In genomic region chr5:140347382-140347781, GRCh38 we compare ENCODE assay signal across 10 cellular contexts. TPM values are rescaled to one million over a fixed set of nuclear protein-coding genes. Genes with fewer than 3 reads are reported as not detected.
A peak's percentile ranks its signal among the peaks of the same experiment; 100 is the strongest.
DNase-seq lines count a peak whose midpoint lies in the region; ATAC-seq and TF ChIP-seq lines count a peak whose summit lies in the region.
"Had no signal": no experiment of that assay in that cellular context is flagged by ENCODE, and none has a peak within 500 bp of the region (broad histone marks: within the 10 kb centered on the region; RNA-seq: fewer than 3 reads in every experiment).

No MANE protein-coding gene starts in this region.

- peak overlapping the region; percentile 70; the same call in 1 of the 2 replicates for H3K4me3 ChIP-seq in GM08714 (ENCODE audit: low read length)
- no peak overlapping the region for H3K4me3 ChIP-seq in gastroesophageal sphincter
- H3K4me3 ChIP-seq in psoas muscle: peak overlapping the region; percentile 73

- intact Hi-C loops in psoas muscle (cut with DNase I): loop anchor here (5.0 kb wide), 3 partner anchors 105 to 175 kb away; partner anchors contain the start of gene CYSTM1 (in 1 of the 2)

- DNase-seq in WTC11 (ENCODE audit: low spot score): no peak
- no peak for DNase-seq in psoas muscle
- DNase-seq in Kasumi-1 (lab: John Stamatoyannopoulos, UW): no peak
- DNase-seq in NCI-H82 treated with DMSO at 0.1 percent for 48 hours (lab: John Stamatoyannopoulos, UW; ENCODE audit: unreplicated experiment): no peak
- no peak for DNase-seq in NCI-H446 treated with DMSO at 0.1 percent for 48 hours (lab: John Stamatoyannopoulos, UW)
- DNase-seq: activated CD4-positive, alpha-beta T cell treated with anti-CD3 and anti-CD28 coated beads for 1 hour had no signal

- H3K27ac ChIP-seq in gastroesophageal sphincter: peak overlapping the region; percentile 35 to 88 (median 84)
- peak overlapping the region; percentile 94 for H3K27ac ChIP-seq in psoas muscle
- H3K27ac ChIP-seq: HL-60 had no signal

- TF ChIP-seq CTCF in WTC11 (IDR thresholded peaks at IDR 0.05) (no peak), gastroesophageal sphincter (IDR thresholded peaks at IDR 0.05) (no peak), psoas muscle (IDR thresholded peaks at IDR 0.05) (no peak)

- 15% methylated on average over 2 of the region's 2 CpGs; no CpG with 5 or more reads in 1 of the 2 donors for WGBS in gastroesophageal sphincter (ENCODE audit: low coverage in 1 of 2), 2 donors
- 5 to 9% (median 6%) methylated on average over 2 of the region's 2 CpGs for WGBS in psoas muscle, 3 donors

- peaks cover 24% of the 10 kb centered on the region for H3K4me1 Mint-ChIP-seq in WTC11

- H3K9me3 Mint-ChIP-seq in WTC11: no peaks in the 10 kb centered on the region

- H3K27me3 ChIP-seq in gastroesophageal sphincter (no peaks in the 10 kb centered on the region), psoas muscle (ENCODE audit: insufficient read depth in 3 of 3, low read length in 2 of 3) (no peaks in the 10 kb centered on the region)

- no peak for TF ChIP-seq POLR2A in gastroesophageal sphincter (IDR thresholded peaks at IDR 0.05)

- no peak for TF ChIP-seq EP300 in gastroesophageal sphincter (IDR thresholded peaks at IDR 0.05)

- H3K9me3 ChIP-seq in gastroesophageal sphincter: no peaks in the 10 kb centered on the region
- H3K9me3 ChIP-seq in psoas muscle: no peaks in the 10 kb centered on the region

- CTCF ChIA-PET in WTC11 (lab: Charles Lee): interaction anchor here (0.6 to 15.0 kb wide), 37 partner anchors 8 to 353 kb away, joined by 3 to 621 read pairs (median 7); partner anchors contain the start of genes EIF4EBP3, IK, NDUFA2 and PFDN1

- ATAC-seq in WTC11 (no peak), gastroesophageal sphincter (no peak), psoas muscle (peak in 3 of 4 donors; percentile 13 to 27 (median 27)), HG03520 (IDR thresholded peaks at IDR 0.05; ENCODE audit: unreplicated experiment) (no peak)

- no peaks in the 10 kb centered on the region for H3K36me3 Mint-ChIP-seq in WTC11

- peak overlapping the region; percentile 68 for H3K4me3 Mint-ChIP-seq in WTC11

- POLR2A ChIA-PET in WTC11 (lab: Charles Lee): interaction anchor here (1.1 to 2.3 kb wide), 8 partner anchors 11 to 200 kb away, joined by 3 to 28 read pairs (median 8); partner anchors contain the start of genes EIF4EBP3 and PFDN1

- H3K4me1 ChIP-seq in gastroesophageal sphincter (peaks cover 0 to 50% (median 9%) of the 10 kb centered on the region in 3 donors), psoas muscle (peaks cover 58% of the 10 kb centered on the region)

- peaks cover 0 to 4% of the 10 kb centered on the region in 2 donors for H3K36me3 ChIP-seq in gastroesophageal sphincter
- H3K36me3 ChIP-seq in psoas muscle (ENCODE audit: insufficient read depth in 1 of 2, low read depth in 1 of 2): peaks cover 0 to 12% of the 10 kb centered on the region in 2 donors

- H3K27me3 Mint-ChIP-seq in WTC11 (ENCODE audit: low read depth): peaks cover 11% of the 10 kb centered on the region

- H3K27ac Mint-ChIP-seq in WTC11: no peak overlapping the region

TF ChIP-seq in WTC11, 78 proteins besides CTCF, POLR2A, EP300 and RAD21 (continues in another document):
- TF ChIP-seq CREB1 (CRISPR knock-in tag; IDR thresholded peaks at IDR 0.05): no peak
- no peak for TF ChIP-seq ZNF416 (CRISPR knock-in tag; IDR thresholded peaks at IDR 0.05)
- TF ChIP-seq GABPB1 (CRISPR knock-in tag; IDR thresholded peaks at IDR 0.05): no peak
- no peak for TF ChIP-seq HMGA2 (CRISPR knock-in tag; IDR thresholded peaks at IDR 0.05)
- TF ChIP-seq ZNF396 (CRISPR knock-in tag; IDR thresholded peaks at IDR 0.05; ENCODE audit: borderline replicate concordance): no peak
- TF ChIP-seq, protein P1, sequence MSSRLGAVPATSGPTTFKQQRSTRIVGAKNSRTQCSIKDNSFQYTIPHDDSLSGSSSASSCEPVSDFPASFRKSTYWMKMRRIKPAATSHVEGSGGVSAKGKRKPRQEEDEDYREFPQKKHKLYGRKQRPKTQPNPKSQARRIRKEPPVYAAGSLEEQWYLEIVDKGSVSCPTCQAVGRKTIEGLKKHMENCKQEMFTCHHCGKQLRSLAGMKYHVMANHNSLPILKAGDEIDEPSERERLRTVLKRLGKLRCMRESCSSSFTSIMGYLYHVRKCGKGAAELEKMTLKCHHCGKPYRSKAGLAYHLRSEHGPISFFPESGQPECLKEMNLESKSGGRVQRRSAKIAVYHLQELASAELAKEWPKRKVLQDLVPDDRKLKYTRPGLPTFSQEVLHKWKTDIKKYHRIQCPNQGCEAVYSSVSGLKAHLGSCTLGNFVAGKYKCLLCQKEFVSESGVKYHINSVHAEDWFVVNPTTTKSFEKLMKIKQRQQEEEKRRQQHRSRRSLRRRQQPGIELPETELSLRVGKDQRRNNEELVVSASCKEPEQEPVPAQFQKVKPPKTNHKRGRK (CRISPR knock-in tag; IDR thresholded peaks at IDR 0.05; ENCODE audit: borderline replicate concordance): no peak
- TF ChIP-seq EMX1 (CRISPR knock-in tag; IDR thresholded peaks at IDR 0.05): no peak
- TF ChIP-seq ZNF532 (CRISPR knock-in tag; IDR thresholded peaks at IDR 0.05; ENCODE audit: borderline replicate concordance): no peak
- TF ChIP-seq ZNF232 (CRISPR knock-in tag; IDR thresholded peaks at IDR 0.05): no peak
- TF ChIP-seq, protein P2, sequence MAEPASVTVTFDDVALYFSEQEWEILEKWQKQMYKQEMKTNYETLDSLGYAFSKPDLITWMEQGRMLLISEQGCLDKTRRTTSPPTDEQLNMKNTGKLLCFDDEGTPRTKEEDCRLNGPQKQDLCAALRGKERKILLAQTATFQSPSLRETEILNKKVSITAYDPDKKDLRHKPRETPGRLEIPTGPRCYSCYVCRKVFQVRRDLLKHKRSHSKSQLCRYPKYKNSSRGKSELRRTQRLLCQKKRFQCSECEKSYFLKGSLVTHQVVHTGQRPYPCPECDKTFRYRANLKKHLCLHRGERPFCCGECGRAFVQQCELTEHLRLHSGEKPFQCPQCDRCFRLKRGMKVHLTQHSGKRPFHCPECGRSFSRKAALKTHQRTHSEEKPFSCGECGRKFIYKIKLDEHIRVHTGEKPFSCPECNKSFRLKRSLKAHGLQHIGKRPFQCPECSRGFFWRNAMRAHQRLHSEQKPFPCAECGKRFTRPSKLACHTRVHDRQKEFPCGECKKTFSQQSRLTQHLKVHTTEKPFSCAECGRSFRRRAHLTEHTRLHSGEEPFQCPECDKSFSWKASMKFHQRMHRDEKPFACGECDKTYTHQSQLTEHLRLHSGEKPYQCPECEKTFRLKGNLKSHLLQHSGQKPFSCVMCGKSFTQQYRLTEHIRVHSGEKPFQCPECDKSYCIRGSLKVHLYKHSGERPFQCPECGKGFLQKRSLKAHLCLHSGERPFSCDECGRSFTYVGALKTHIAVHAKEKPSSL (CRISPR knock-in tag; conservative IDR thresholded peaks at IDR 0.05): no peak

RNA-seq across cellular contexts. Expression of gene HBEGF, which starts 1.0 kb away (rescaled TPM):
- 2.2 to 4.0 TPM (median 2.5 TPM) in 3 replicates for total RNA-seq in WTC11 (2021)
- total RNA-seq in gastroesophageal sphincter: 10 to 100 TPM in 1 of 4 donors, 1 to 10 TPM in 3; 4.7 to 17.4 (median 6.6) TPM
- total RNA-seq in psoas muscle: 10 to 100 TPM; 28.9 to 36.7 (median 34.2) TPM
- 10 to 100 TPM; 14.5 to 60.8 (median 27.6) TPM for polyA plus RNA-seq in psoas muscle

RNA-seq across cellular contexts. Expression of gene SLC4A9, which starts 12.6 kb away (rescaled TPM):
- total RNA-seq in WTC11 (2021) (0.37 to 0.76 TPM (median 0.50 TPM) in 3 replicates), gastroesophageal sphincter (not detected), psoas muscle (not detected)
- under 1 TPM in 1 of 3 donors, not detected in 2; 0.09 TPM for polyA plus RNA-seq in psoas muscle

RNA-seq across cellular contexts. Expression of gene PFDN1, which starts 44.5 kb away (rescaled TPM):
- total RNA-seq in WTC11 (2021) (44.1 to 46.4 TPM (median 46.2 TPM) in 3 replicates), gastroesophageal sphincter (10 to 100 TPM; 66.1 to 99.7 (median 92.8) TPM), psoas muscle (10 to 100 TPM; 35.9 to 55.0 (median 42.3) TPM)
- polyA plus RNA-seq in psoas muscle: 100 to 1,000 TPM in 1 of 3 donors, 10 to 100 TPM in 2; 84.2 to 115 (median 90.6) TPM

RNA-seq across cellular contexts. Expression of gene ANKHD1, which starts 54.3 kb away (rescaled TPM):
- total RNA-seq in WTC11 (2021) (89.8 to 113 TPM (median 105 TPM) in 3 replicates), gastroesophageal sphincter (100 to 1,000 TPM in 1 of 4 donors, 10 to 100 TPM in 3; 52.7 to 156 (median 84.5) TPM), psoas muscle (10 to 100 TPM; 50.7 to 86.1 (median 72.0) TPM)
- polyA plus RNA-seq in psoas muscle: 10 to 100 TPM; 31.2 to 57.1 (median 37.3) TPM

Comparison
In these comparisons a context has a peak if more than half of its experiments do, and no peak if none do; other contexts are left out.
1. H3K4me3 ChIP-seq: peak in GM08714 (single experiment) and psoas muscle (single experiment); none in gastroesophageal sphincter (0 of 2).
2. ATAC-seq: peak in psoas muscle (3 of 4); none in WTC11 (single experiment), gastroesophageal sphincter (single experiment) and HG03520 (single experiment).